In the genomic region with DNA sequence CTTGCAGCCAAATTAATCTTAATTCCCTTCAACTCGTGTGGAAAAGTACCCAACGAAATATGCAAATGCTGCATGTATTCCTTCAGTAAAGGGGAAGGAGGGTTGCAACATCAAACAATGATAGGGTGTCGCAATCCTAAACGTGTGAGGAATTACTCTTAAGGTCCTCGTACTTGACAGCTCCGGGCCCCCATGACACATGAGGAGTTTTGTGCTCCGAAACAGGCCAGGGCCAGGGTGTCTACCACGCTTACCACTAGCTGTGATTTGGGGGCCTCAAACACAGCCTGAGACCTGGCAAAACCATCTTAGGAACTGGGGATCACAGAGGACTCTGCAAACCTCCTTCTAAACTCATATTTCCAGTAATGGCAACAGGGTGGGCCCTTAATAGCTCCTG, we compare ENCODE assay signal across 11 cellular contexts. TPM values are rescaled to one million over a fixed set of nuclear protein-coding genes. Genes with fewer than 3 reads are reported as not detected.
DNase-seq lines count a peak whose midpoint lies in the region; ATAC-seq, FAIRE-seq and TF ChIP-seq lines count a peak whose summit lies in the region.
"Had no signal": no experiment of that assay in that cellular context is flagged by ENCODE, and none has a peak within 500 bp of the region (broad histone marks: within the 10 kb centered on the region; RNA-seq: fewer than 3 reads in every experiment).

No MANE protein-coding gene starts in this region.

- DNase-seq in LHCN-M2 (ENCODE audit: low read depth) (peak; percentile 13), amniotic epithelial cell (ENCODE audit: low read depth) (peak; percentile 96), keratinocyte (ENCODE audit: low read depth, low spot score) (no peak), brain microvascular endothelial cell (no peak), NCI-H510A treated with DMSO at 0.1 percent for 48 hours (lab: John Stamatoyannopoulos, UW) (no peak)
- DNase-seq: central memory CD4-positive, alpha-beta T cell; NCI-H2081 treated with DMSO at 0.1 percent for 48 hours had no signal

- no peak for FAIRE-seq in keratinocyte (lab: Jason Lieb, UNC)

- dilution Hi-C loops in keratinocyte (cut with MboI; ENCODE audit: extremely low pct_ligation_motif_present, low sequenced_read_pairs) = no loop called here

- peak overlapping the region in 1 of 3 experiments; percentile 7 for H3K4me3 ChIP-seq in keratinocyte (ENCODE audit: control insufficient read depth in 2 of 3, extremely low read depth in 1 of 3, insufficient read depth in 2 of 3, low read depth in 1 of 3, low read length in 3 of 3)
- no peak overlapping the region for H3K4me3 ChIP-seq in subcutaneous abdominal adipose tissue (ENCODE audit: low read depth in 1 of 5, low read length in 5 of 5)
- no peak overlapping the region for H3K4me3 ChIP-seq in brain microvascular endothelial cell (ENCODE audit: low read depth, low read length)

- H3K27me3 ChIP-seq in keratinocyte (ENCODE audit: control insufficient read depth, extremely low read depth, insufficient read depth, low read length) (no peaks in the 10 kb centered on the region), subcutaneous abdominal adipose tissue (ENCODE audit: control insufficient read depth in 5 of 5, insufficient read depth in 4 of 5, low read length in 5 of 5) (no peaks in the 10 kb centered on the region), brain microvascular endothelial cell (replicated peaks) (no peaks in the 10 kb centered on the region)

- H3K9ac ChIP-seq in keratinocyte (ENCODE audit: control insufficient read depth, extremely low read depth, insufficient read depth, low read length) (no peak overlapping the region), subcutaneous abdominal adipose tissue (ENCODE audit: low read length in 5 of 5) (peak overlapping the region in 2 of 5 donors; percentile 2 to 13)

- peak overlapping the region; percentile 50 for H3K4me2 ChIP-seq in keratinocyte (ENCODE audit: control insufficient read depth, extremely low read depth, insufficient read depth, low read depth, low read length)

- H3K9me1 ChIP-seq in keratinocyte (ENCODE audit: control insufficient read depth, extremely low read depth, insufficient read depth, low read length) = no peaks in the 10 kb centered on the region

- TF ChIP-seq CTCF in keratinocyte (optimal IDR thresholded peaks at IDR 0.05 in 1 of 3, IDR thresholded peaks at IDR 0.05 in 1 of 3, conservative IDR thresholded peaks at IDR 0.05 in 1 of 3; ENCODE audit: extremely low read depth in 1 of 3, insufficient read depth in 2 of 3, low read length in 3 of 3) (no peak), brain microvascular endothelial cell (IDR thresholded peaks at IDR 0.05; ENCODE audit: low read depth, low read length, missing control alignments) (no peak)

- peak overlapping the region; percentile 51 for H2AFZ ChIP-seq in keratinocyte (ENCODE audit: control insufficient read depth, low read length)

- no peaks in the 10 kb centered on the region for H3K79me2 ChIP-seq in keratinocyte (ENCODE audit: control insufficient read depth, insufficient read depth, low read length)

- in situ Hi-C loops in brain microvascular endothelial cell (cut with HindIII; ENCODE audit: low pct_ligation_motif_present, low sequenced_read_pairs) = no loop called here

- H3K9me3 ChIP-seq in keratinocyte (ENCODE audit: control insufficient read depth, low read depth, low read length) = no peaks in the 10 kb centered on the region
- H3K9me3 ChIP-seq in subcutaneous abdominal adipose tissue (ENCODE audit: control insufficient read depth in 5 of 5, low read length in 5 of 5) = no peaks in the 10 kb centered on the region

- ATAC-seq in GM19395 (IDR thresholded peaks at IDR 0.05; ENCODE audit: unreplicated experiment) (no peak), GM18868 (IDR thresholded peaks at IDR 0.05; ENCODE audit: unreplicated experiment) (no peak)
- ATAC-seq: T-cell had no signal

- H3K36me3 ChIP-seq in keratinocyte (ENCODE audit: control insufficient read depth in 2 of 2, extremely low read depth in 1 of 2, insufficient read depth in 2 of 2, low read length in 2 of 2) (no peaks in the 10 kb centered on the region), subcutaneous abdominal adipose tissue (ENCODE audit: control insufficient read depth in 5 of 5, insufficient read depth in 5 of 5, low read length in 5 of 5) (no peaks in the 10 kb centered on the region), brain microvascular endothelial cell (replicated peaks) (no peaks in the 10 kb centered on the region)

- H3K27ac ChIP-seq in keratinocyte (ENCODE audit: control insufficient read depth, insufficient read depth, low read length) (peak overlapping the region; percentile 36), subcutaneous abdominal adipose tissue (ENCODE audit: low read depth, low read length) (peak overlapping the region; percentile 84), brain microvascular endothelial cell (no peak overlapping the region)

- no peaks in the 10 kb centered on the region for H4K20me1 ChIP-seq in keratinocyte (ENCODE audit: control insufficient read depth, extremely low read depth, insufficient read depth, low read length)

- H3K4me1 ChIP-seq in keratinocyte (ENCODE audit: control insufficient read depth, extremely low read depth, insufficient read depth, low read length) (peaks cover 29% of the 10 kb centered on the region), subcutaneous abdominal adipose tissue (ENCODE audit: control insufficient read depth in 5 of 5, insufficient read depth in 5 of 5, low read length in 5 of 5) (peaks cover 19 to 88% (median 70%) of the 10 kb centered on the region in 5 donors)

RNA-seq across cellular contexts. Expression of a gene that starts 20.4 kb away (rescaled TPM):
- total RNA-seq in LHCN-M2 (2014; rRNA removed) = 5.6 and 8.9 TPM in 2 replicates
- 0.58 TPM for polyA plus RNA-seq in LHCN-M2 (2012)
- polyA plus RNA-seq in keratinocyte = 29.2 to 141 TPM (median 121 TPM) in 3 replicates
- 203 TPM for polyA plus RNA-seq in keratinocyte (2011; ENCODE audit: low read depth)
- 59.7 and 69.9 TPM in 2 replicates for polyA plus RNA-seq in keratinocyte (2011; cell fraction: cytosol; rRNA removed)
- polyA plus RNA-seq in keratinocyte (2011; cell fraction: nucleus; rRNA removed) = 468 and 530 TPM in 2 replicates
- 11.9 and 76.3 TPM in 2 replicates for polyA plus RNA-seq in keratinocyte (2012; ENCODE audit: low replicate concordance)
- polyA minus RNA-seq in keratinocyte = 33.5 to 179 TPM (median 146 TPM) in 3 replicates
- polyA minus RNA-seq in keratinocyte (2011; cell fraction: cytosol; rRNA and poly(A)+ RNA removed) = 174 TPM
- polyA minus RNA-seq in keratinocyte (2011; cell fraction: nucleus; rRNA and poly(A)+ RNA removed) = 415 and 474 TPM in 2 replicates

Comparison
In these comparisons a context has a peak if more than half of its experiments do, and no peak if none do; other contexts are left out.
1. DNase-seq: peak in LHCN-M2 (single experiment) and amniotic epithelial cell (single experiment); none in keratinocyte (single experiment), brain microvascular endothelial cell (single experiment) and NCI-H510A treated with DMSO at 0.1 percent for 48 hours (single experiment).